ENCODE assay signal across 27 cellular contexts in genomic region chr13:97468331-97468730, GRCh38. TPM values are rescaled to one million over a fixed set of nuclear protein-coding genes. Genes with fewer than 3 reads are reported as not detected.
A peak's percentile ranks its signal among the peaks of the same experiment; 100 is the strongest.
DNase-seq lines count a peak whose midpoint lies in the region; ATAC-seq, FAIRE-seq and TF ChIP-seq lines count a peak whose summit lies in the region.
"Had no signal": no experiment of that assay in that cellular context is flagged by ENCODE, and none has a peak within 500 bp of the region (broad histone marks: within the 10 kb centered on the region; RNA-seq: fewer than 3 reads in every experiment).

No MANE protein-coding gene starts in this region.

- H3F3A ChIP-seq in SK-N-SH (replicated peaks; ENCODE audit: insufficient read depth), result no peaks in the 10 kb centered on the region

- FAIRE-seq in frontal cortex (lab: Jason Lieb, UNC), result peak; percentile 79
- FAIRE-seq: A549, bronchial epithelial cell, D721Med had no signal

- no peak for TF ChIP-seq RAD21 in SK-N-SH (IDR thresholded peaks at IDR 0.05; ENCODE audit: low read length)

- no peaks in the 10 kb centered on the region for H3K9me3 Mint-ChIP-seq in brain
- no peaks in the 10 kb centered on the region for H3K9me3 Mint-ChIP-seq in stimulated activated effector memory CD8-positive, alpha-beta T cell treated with anti-CD3 and anti-CD28 coated beads, Interleukin-12 subunit alpha, Interleukin-12 subunit beta, amount 100 ng/mL, for 72 hours
- H3K9me3 Mint-ChIP-seq: neural crest cell had no signal

- no peak for TF ChIP-seq CTCF in SK-N-SH (IDR thresholded peaks at IDR 0.05)
- no peak for TF ChIP-seq CTCF in brain (conservative IDR thresholded peaks at IDR 0.05)

- ATAC-seq in SK-N-SH treated with all-trans-retinoic acid at 6 μM for 48 hours, result no peak
- ATAC-seq in stimulated activated effector memory CD8-positive, alpha-beta T cell treated with anti-CD3 and anti-CD28 coated beads, Interleukin-12 subunit alpha, Interleukin-12 subunit beta, amount 100 ng/mL, for 72 hours, result no peak
- ATAC-seq in HG03469 (IDR thresholded peaks at IDR 0.05; ENCODE audit: unreplicated experiment), result no peak
- ATAC-seq: A549, HCT116, left lung, mucosa of descending colon, upper lobe of right lung had no signal

- H3K4me1 Mint-ChIP-seq in brain, result peaks cover 14% of the 10 kb centered on the region
- H3K4me1 Mint-ChIP-seq in stimulated activated effector memory CD8-positive, alpha-beta T cell treated with anti-CD3 and anti-CD28 coated beads, Interleukin-12 subunit alpha, Interleukin-12 subunit beta, amount 100 ng/mL, for 72 hours, result no peaks in the 10 kb centered on the region

- TF ChIP-seq EP300 in SK-N-SH (IDR thresholded peaks at IDR 0.05; ENCODE audit: borderline replicate concordance in 1 of 2, low read depth in 1 of 2, low read length in 1 of 2), result peak in 1 of 2 experiments; percentile 69; a peak in 2 of 4 replicates

- no peak overlapping the region for H3K4me2 ChIP-seq in SK-N-SH
- H3K4me2 ChIP-seq: A549, smooth muscle cell had no signal

- H3K4me3 ChIP-seq in SK-N-SH (ENCODE audit: low read depth in 2 of 2, low read length in 1 of 2), result no peak overlapping the region
- H3K4me3 ChIP-seq: A549, left lung, mucosa of descending colon, prostate gland, smooth muscle cell, upper lobe of right lung had no signal

- H3K4me3 Mint-ChIP-seq in brain, result no peak overlapping the region
- H3K4me3 Mint-ChIP-seq in stimulated activated effector memory CD8-positive, alpha-beta T cell treated with anti-CD3 and anti-CD28 coated beads, Interleukin-12 subunit alpha, Interleukin-12 subunit beta, amount 100 ng/mL, for 72 hours, result no peak overlapping the region
- H3K4me3 Mint-ChIP-seq: activated naive CD8-positive, alpha-beta T cell; neural crest cell had no signal

- H3K27ac Mint-ChIP-seq in brain, result peak overlapping the region in 3 of 5 experiments; percentile 48 to 76 (median 55)
- H3K27ac Mint-ChIP-seq in stimulated activated effector memory CD8-positive, alpha-beta T cell treated with anti-CD3 and anti-CD28 coated beads, Interleukin-12 subunit alpha, Interleukin-12 subunit beta, amount 100 ng/mL, for 72 hours, result no peak overlapping the region
- H3K27ac Mint-ChIP-seq: activated naive CD8-positive, alpha-beta T cell had no signal

- DNase-seq in SK-N-SH (peak; percentile 39), frontal cortex (ENCODE audit: low spot score in 2 of 2) (no peak), substantia nigra (lab: John Stamatoyannopoulos, UW) (peak in 7 of 49 donors; percentile 2 to 21 (median 16)), NCI-H446 (lab: John Stamatoyannopoulos, UW) (no peak)
- no peak for DNase-seq in stimulated activated effector memory CD8-positive, alpha-beta T cell treated with anti-CD3 and anti-CD28 coated beads, Interleukin-12 subunit alpha, Interleukin-12 subunit beta, amount 100 ng/mL, for 72 hours (ENCODE audit: low spot score in 2 of 2)
- DNase-seq: activated CD4-positive, alpha-beta T cell treated with anti-CD3 and anti-CD28 coated beads for 4 hours; C1 segment of cervical spinal cord; left lung; mucosa of descending colon; NCI-H1417 treated with DMSO at 0.1 percent for 48 hours; NCI-H69; SHP77; stimulated activated CD4-positive, alpha-beta T cell treated with anti-CD3 and anti-CD28 coated beads, Interleukin-4, amount 100 ng/mL, for 24 hours; T-helper 1 cell; upper lobe of right lung had no signal

- H3K9me3 ChIP-seq in SK-N-SH, result no peaks in the 10 kb centered on the region
- H3K9me3 ChIP-seq: A549, left lung, mucosa of descending colon, prostate gland, upper lobe of right lung had no signal

- H3K27ac ChIP-seq in SK-N-SH (ENCODE audit: low read depth in 2 of 2, low read length in 1 of 2), result peak overlapping the region in 1 of 2 experiments; percentile 16; a peak in 1 of 4 replicates
- H3K27ac ChIP-seq in substantia nigra (ENCODE audit: low read depth, low read length, poor library complexity, severe bottlenecking), result peak overlapping the region; percentile 2
- H3K27ac ChIP-seq: A549, epithelial cell of prostate, left lung, prostate gland, upper lobe of right lung had no signal

- CTCF ChIA-PET in SK-N-SH (lab: Yijun Ruan, JAX), result interaction anchor here (0.7 to 1.3 kb wide), 2 partner anchors 13 to 450 kb away, joined by 3 to 5 read pairs; no protein-coding TSS in a partner anchor

- no peaks in the 10 kb centered on the region for H4K20me1 ChIP-seq in SK-N-SH (ENCODE audit: insufficient read depth)

- H3K27me3 ChIP-seq in SK-N-SH (ENCODE audit: insufficient read depth), result no peaks in the 10 kb centered on the region
- H3K27me3 ChIP-seq: left lung, upper lobe of right lung had no signal

- peaks cover 25 to 32% of the 10 kb centered on the region in 2 experiments for H3K36me3 ChIP-seq in SK-N-SH (replicated peaks in 1 of 2; ENCODE audit: control insufficient read depth in 1 of 2, insufficient read depth in 2 of 2, low read length in 1 of 2)
- H3K36me3 ChIP-seq: prostate gland, upper lobe of right lung had no signal

- H2AFZ ChIP-seq in SK-N-SH (ENCODE audit: low read depth), result no peak overlapping the region

- 0 out of 2 replicates have a peak, but pooled peaks cover 3% of the 10 kb centered on the region for H3K79me2 ChIP-seq in SK-N-SH (ENCODE audit: insufficient read depth)

- no peak overlapping the region for H3K9ac ChIP-seq in SK-N-SH

- H3K4me1 ChIP-seq in SK-N-SH (ENCODE audit: control insufficient read depth in 1 of 2, insufficient read depth in 2 of 2, low read depth in 1 of 2, low read length in 1 of 2), result peaks cover 0 to 2% of the 10 kb centered on the region in 2 experiments; a peak in 2 of 4 replicates
- H3K4me1 ChIP-seq: A549, left lung, prostate gland, upper lobe of right lung had no signal

- 83% methylated on average over 3 of the region's 3 CpGs for WGBS in SK-N-SH (ENCODE audit: low lambda C conversion rate)

- POLR2A ChIA-PET in SK-N-SH (lab: Yijun Ruan, JAX), result interaction anchor here (1.2 kb wide), 1 partner anchor 34 kb away, joined by 3 read pairs; the partner anchor contains the start of gene RAP2A

- H3K9me2 ChIP-seq in SK-N-SH, result no peaks in the 10 kb centered on the region

- peaks cover 38% of the 10 kb centered on the region for H3K36me3 Mint-ChIP-seq in brain
- peaks cover 14% of the 10 kb centered on the region for H3K36me3 Mint-ChIP-seq in stimulated activated effector memory CD8-positive, alpha-beta T cell treated with anti-CD3 and anti-CD28 coated beads, Interleukin-12 subunit alpha, Interleukin-12 subunit beta, amount 100 ng/mL, for 72 hours

- no peaks in the 10 kb centered on the region for H3K27me3 Mint-ChIP-seq in brain
- H3K27me3 Mint-ChIP-seq: activated naive CD8-positive, alpha-beta T cell had no signal

TF ChIP-seq in SK-N-SH, 30 proteins besides CTCF, POLR2A, EP300 and RAD21 (continues in another document):
- TF ChIP-seq IRF3 (IDR thresholded peaks at IDR 0.05; ENCODE audit: low read depth, low read length) (no peak), SMC3 (IDR thresholded peaks at IDR 0.05; ENCODE audit: low read depth, low read length) (no peak), FOSL2 (IDR thresholded peaks at IDR 0.05; ENCODE audit: borderline replicate concordance, low read depth) (no peak), TEAD4 (IDR thresholded peaks at IDR 0.05; ENCODE audit: borderline replicate concordance, insufficient read depth) (no peak), FOXM1 (IDR thresholded peaks at IDR 0.05; ENCODE audit: low read depth) (no peak), FOXJ3 (CRISPR knock-in tag; IDR thresholded peaks at IDR 0.05) (no peak), CHD2 (IDR thresholded peaks at IDR 0.05; ENCODE audit: low read length, partially characterized antibody) (peak; percentile 39), NFIC (IDR thresholded peaks at IDR 0.05; ENCODE audit: borderline replicate concordance) (no peak)

TF ChIP-seq in SK-N-SH treated with all-trans-retinoic acid at 6 μM for 48 hours, 23 proteins besides CTCF, POLR2A, EP300 and RAD21:
- TF ChIP-seq ZFP30 (CRISPR knock-in tag; IDR thresholded peaks at IDR 0.05) (no peak), TCF4 (CRISPR knock-in tag; IDR thresholded peaks at IDR 0.05; ENCODE audit: borderline replicate concordance) (no peak), BACH2 (CRISPR knock-in tag; IDR thresholded peaks at IDR 0.05; ENCODE audit: borderline replicate concordance) (no peak)
TF ChIP-seq in SK-N-SH treated with all-trans-retinoic acid at 6 μM for 48 hours: peak in this region for 0.

RNA-seq across cellular contexts. Expression of gene RAP2A, which starts 34.4 kb away (rescaled TPM):
- polyA plus RNA-seq in SK-N-SH (2012; rRNA removed) (6.5 and 10.0 TPM in 2 replicates), brain (ENCODE audit: insufficient read depth, low read depth, low replicate concordance) (15.3 TPM)
- 10.4 and 11.5 TPM in 2 replicates for polyA plus RNA-seq in SK-N-SH (2012; cell fraction: cytosol; rRNA removed)
- polyA plus RNA-seq in SK-N-SH (2012; cell fraction: nucleus; rRNA removed), result 3.7 and 8.1 TPM in 2 replicates
- total RNA-seq in frontal cortex, result 327 TPM
